Comparison of ENCODE assay signal across 8 cellular contexts in the genomic region with DNA sequence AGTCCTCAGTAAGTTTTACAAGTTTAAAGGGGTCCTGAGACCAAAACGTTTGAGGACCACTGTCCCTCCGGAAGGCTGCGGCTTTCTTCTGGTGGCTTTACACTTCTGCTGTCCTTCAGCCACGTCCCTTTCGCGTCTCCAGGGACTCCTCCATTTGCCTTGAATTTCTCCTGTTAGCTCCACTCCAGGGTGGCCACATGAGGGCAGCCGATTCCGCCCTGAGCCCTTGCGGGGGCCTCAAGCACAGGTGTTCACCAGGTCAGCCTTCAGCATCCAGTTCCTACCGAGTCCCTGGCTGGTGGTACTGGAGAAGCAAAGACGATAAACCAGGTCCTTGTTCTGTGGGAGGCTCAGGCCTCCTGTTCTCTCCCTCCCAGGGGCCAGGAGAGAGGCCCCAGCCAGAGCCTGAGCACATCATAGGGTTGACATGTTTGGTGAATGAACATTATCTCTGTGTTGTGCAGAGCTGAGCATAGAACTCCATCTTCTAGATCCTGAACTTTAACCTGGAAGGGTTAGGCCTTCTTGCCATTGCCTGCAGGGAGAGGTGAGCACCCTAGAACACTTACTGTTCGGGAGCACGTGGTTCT.
DNase-seq lines count a peak whose midpoint lies in the region; ATAC-seq and TF ChIP-seq lines count a peak whose summit lies in the region.

No MANE protein-coding gene starts in this region.

- no peaks in the 10 kb centered on the region for H3K36me3 ChIP-seq in OCI-LY3 (replicated peaks; ENCODE audit: low read depth, low read length)

- no peaks in the 10 kb centered on the region for H4K20me1 ChIP-seq in OCI-LY3 (ENCODE audit: insufficient read depth, low read length)

- H3K4me3 ChIP-seq in OCI-LY3 (ENCODE audit: low read length) (no peak overlapping the region), astrocyte of the cerebellum (ENCODE audit: low read depth, low read length) (no peak overlapping the region)

- H3K4me1 ChIP-seq in OCI-LY3 (ENCODE audit: low read length) = no peaks in the 10 kb centered on the region

- no peak overlapping the region for H3K27ac ChIP-seq in OCI-LY3 (ENCODE audit: low read length)

- H3K4me2 ChIP-seq in OCI-LY3 (ENCODE audit: low read length) = no peak overlapping the region

- no peaks in the 10 kb centered on the region for H3K79me2 ChIP-seq in OCI-LY3 (ENCODE audit: low read length)

- in situ Hi-C loops in astrocyte of the cerebellum (cut with HindIII; ENCODE audit: low sequenced_read_pairs) = loop anchor here (25.0 kb wide), 1 partner anchor 550 kb away; no protein-coding TSS in a partner anchor

- peak; percentile 67 for TF ChIP-seq CTCF in GM12872 (IDR thresholded peaks at IDR 0.05; ENCODE audit: insufficient read depth, low read depth, low read length)
- TF ChIP-seq CTCF in OCI-LY3 (IDR thresholded peaks at IDR 0.05; ENCODE audit: low read depth, low read length) = peak; percentile 56
- peak; percentile 61 for TF ChIP-seq CTCF in astrocyte of the cerebellum (IDR thresholded peaks at IDR 0.05; ENCODE audit: low read depth, low read length, missing control alignments)

- no peaks in the 10 kb centered on the region for H3K9me3 ChIP-seq in OCI-LY3 (ENCODE audit: insufficient read depth, low read length)

- H3K27me3 ChIP-seq in OCI-LY3 (ENCODE audit: low read depth, low read length) = no peaks in the 10 kb centered on the region

- peak; percentile 65 for ATAC-seq in HG02642 (IDR thresholded peaks at IDR 0.05; ENCODE audit: poor library complexity, unreplicated experiment)

- H3K9ac ChIP-seq in OCI-LY3 (ENCODE audit: low read length) = no peak overlapping the region

- DNase-seq in astrocyte of the cerebellum (ENCODE audit: low read depth) (no peak), iPS-NIHi11 (ENCODE audit: low spot score) (peak; percentile 86), NCI-H2081 (lab: John Stamatoyannopoulos, UW) (no peak), HCEC 1CT (no peak)
- peak; percentile 50 for DNase-seq in stimulated activated CD4-positive, alpha-beta T cell treated with anti-CD3 and anti-CD28 coated beads, Interleukin-1b, Interleukin-23, amount 100 ng/mL, for 48 hours

- no peak overlapping the region for H2AFZ ChIP-seq in OCI-LY3 (ENCODE audit: low read depth, low read length)

Comparison
In these comparisons a context has a peak if more than half of its experiments do, and no peak if none do; other contexts are left out.
1. DNase-seq: peak in iPS-NIHi11 (single experiment) and stimulated activated CD4-positive, alpha-beta T cell treated with anti-CD3 and anti-CD28 coated beads, Interleukin-1b, Interleukin-23, amount 100 ng/mL, for 48 hours (single experiment); none in astrocyte of the cerebellum (single experiment), NCI-H2081 (0 of 2) and HCEC 1CT (single experiment).
2. Peak in every context shown above with its lines, with median percentiles within 50 percentile points of each other: CTCF ChIP-seq.